ENCODE assay signal across 19 cellular contexts in genomic region chr5:138843789-138844461, GRCh38. TPM values are rescaled to one million over a fixed set of nuclear protein-coding genes. Genes with fewer than 3 reads are reported as not detected.
A peak's percentile ranks its signal among the peaks of the same experiment; 100 is the strongest.
DNase-seq lines count a peak whose midpoint lies in the region; ATAC-seq, FAIRE-seq and TF ChIP-seq lines count a peak whose summit lies in the region.
"Had no signal": no experiment of that assay in that cellular context is flagged by ENCODE, and none has a peak within 500 bp of the region (broad histone marks: within the 10 kb centered on the region; RNA-seq: fewer than 3 reads in every experiment).

No MANE protein-coding gene starts in this region.

- H3K4me1 ChIP-seq in H1 (replicated peaks in 1 of 4; ENCODE audit: control insufficient read depth in 3 of 4, insufficient read depth in 4 of 4, low read length in 3 of 4) (peaks cover 0 to 7% (median 3%) of the 10 kb centered on the region in 4 experiments; a peak in 3 of 7 replicates), mesenchymal stem cell (ENCODE audit: control insufficient read depth, insufficient read depth, low read depth, low read length) (peaks cover 2% of the 10 kb centered on the region), thymus (ENCODE audit: control insufficient read depth, insufficient read depth, low read length) (no peaks in the 10 kb centered on the region)

- H2AK5ac ChIP-seq in H1 (ENCODE audit: low read depth, low read length) (no peak overlapping the region), mesenchymal stem cell (ENCODE audit: low read length, severe bottlenecking) (no peak overlapping the region)

- H4K8ac ChIP-seq in H1 (ENCODE audit: extremely low read depth, insufficient read depth, low read length) (no peak overlapping the region), mesenchymal stem cell (ENCODE audit: low read length) (no peak overlapping the region)

- peak overlapping the region; percentile 85 for H3K27ac ChIP-seq in RWPE1
- no peak overlapping the region for H3K27ac ChIP-seq in H1 (ENCODE audit: low read depth, low read length)
- H3K27ac ChIP-seq in mesenchymal stem cell (ENCODE audit: low read length, poor library complexity, severe bottlenecking), result no peak overlapping the region
- peak overlapping the region; percentile 52 for H3K27ac ChIP-seq in thymus (ENCODE audit: low read depth)
- H3K27ac ChIP-seq: SJSA1 had no signal

- TF ChIP-seq EP300 in H1 (IDR thresholded peaks at IDR 0.05; ENCODE audit: borderline replicate concordance in 1 of 2, low read depth in 2 of 2, low read length in 2 of 2), result no peak

- CTCF ChIA-PET in RWPE1 (lab: Yijun Ruan, JAX), result interaction anchor here (0.7 to 0.9 kb wide), 2 partner anchors 18 to 19 kb away, joined by 3 read pairs; no protein-coding TSS in a partner anchor
- CTCF ChIA-PET in H1 (lab: Charles Lee; ENCODE audit: partially characterized antibody), result interaction anchor here (0.6 to 0.9 kb wide), 2 partner anchors 18 to 558 kb away, joined by 4 read pairs; no protein-coding TSS in a partner anchor

- DNase-seq in RWPE1 (ENCODE audit: low spot score) (peak; percentile 42), H1 (ENCODE audit: low read depth in 1 of 2, low spot score in 2 of 2) (no peak), mesenchymal stem cell (no peak), NCI-H526 (lab: John Stamatoyannopoulos, UW) (no peak), endothelial cell (ENCODE audit: low spot score) (no peak)
- DNase-seq: activated CD4-positive, alpha-beta T cell treated with anti-CD3 and anti-CD28 coated beads, Interleukin-2, amount 50 U/mL, for 1 hour; activated T-cell treated with anti-CD3 and anti-CD28 coated beads, Interleukin-2, amount 50 U/mL, for 4 hours; C1 segment of cervical spinal cord; DMS79; GOT3; nephron progenitor cell; right cardiac atrium; stimulated activated CD4-positive, alpha-beta T cell treated with anti-CD3 and anti-CD28 coated beads, Interleukin-4, amount 100 ng/mL, for 4 hours had no signal

- H3K4ac ChIP-seq in H1 (replicated peaks; ENCODE audit: insufficient read length, low read depth, low read length) (no peak overlapping the region), mesenchymal stem cell (ENCODE audit: low read depth in 1 of 2, low read length in 2 of 2) (no peak overlapping the region)

- no peak for FAIRE-seq in H1 (lab: Jason Lieb, UNC)

- H3K9me3 Mint-ChIP-seq in endothelial cell (ENCODE audit: unreplicated experiment), result no peaks in the 10 kb centered on the region
- H3K9me3 Mint-ChIP-seq: activated T-cell treated with anti-CD3 and anti-CD28 coated beads, Interleukin-2, amount 50 U/mL, for 4 hours; nephron progenitor cell had no signal

- H2BK12ac ChIP-seq in H1 (ENCODE audit: low read depth, low read length) (no peak overlapping the region), mesenchymal stem cell (ENCODE audit: low read length in 2 of 2) (no peak overlapping the region)

- no peak overlapping the region for H2BK15ac ChIP-seq in H1 (ENCODE audit: low read length)
- H2BK15ac ChIP-seq in mesenchymal stem cell (ENCODE audit: low read depth, poor library complexity, severe bottlenecking), result no peak overlapping the region

- no peaks in the 10 kb centered on the region; the same call in 1 of the 2 replicates for H3K79me1 ChIP-seq in H1 (ENCODE audit: low read depth, low read length)
- H3K79me1 ChIP-seq in mesenchymal stem cell (replicated peaks; ENCODE audit: low read length, poor library complexity, severe bottlenecking), result peaks cover 10% of the 10 kb centered on the region

- H2BK120ac ChIP-seq in H1 (replicated peaks; ENCODE audit: low read depth, low read length) (no peak overlapping the region), mesenchymal stem cell (ENCODE audit: low read depth, low read length) (no peak overlapping the region)

- no peaks in the 10 kb centered on the region for H3K23me2 ChIP-seq in H1 (ENCODE audit: low read depth, low read length)

- H3K36me3 Mint-ChIP-seq in endothelial cell (ENCODE audit: low read depth, unreplicated experiment), result no peaks in the 10 kb centered on the region
- H3K36me3 Mint-ChIP-seq: activated naive CD8-positive, alpha-beta T cell had no signal

- no peak for TF ChIP-seq RAD21 in H1 (IDR thresholded peaks at IDR 0.05 in 1 of 2, conservative IDR thresholded peaks at IDR 0.05 in 1 of 2; ENCODE audit: low read depth in 2 of 2, low read length in 2 of 2)

- no peak overlapping the region for H3K56ac ChIP-seq in H1 (replicated peaks; ENCODE audit: insufficient read length, low read depth, low read length)

- H2BK5ac ChIP-seq in H1 (ENCODE audit: low read depth, low read length), result 0 out of 2 replicates have a peak overlapping the region, but pooled peaks have one; percentile 45
- no peak overlapping the region for H2BK5ac ChIP-seq in mesenchymal stem cell (ENCODE audit: low read depth, low read length, poor library complexity, severe bottlenecking)

- H3K14ac ChIP-seq in H1 (ENCODE audit: insufficient read length) (no peak overlapping the region), mesenchymal stem cell (ENCODE audit: low read length in 2 of 2) (no peak overlapping the region)

- TF ChIP-seq CTCF in RWPE1 (conservative IDR thresholded peaks at IDR 0.05; ENCODE audit: low read depth), result no peak
- TF ChIP-seq CTCF in H1 (IDR thresholded peaks at IDR 0.05; ENCODE audit: control extremely low read depth in 1 of 3, insufficient read depth in 1 of 3, low read depth in 1 of 3, low read length in 3 of 3), result no peak
- TF ChIP-seq CTCF in endothelial cell (IDR thresholded peaks at IDR 0.05; ENCODE audit: unreplicated experiment), result no peak

- no peak overlapping the region for H2BK20ac ChIP-seq in H1 (ENCODE audit: low read length)

- POLR2A ChIA-PET in RWPE1 (lab: Yijun Ruan, JAX; ENCODE audit: low non-redundant PET) (no interaction called here), H1 (lab: Charles Lee; ENCODE audit: partially characterized antibody) (interaction anchor here (1.1 kb wide), 1 partner anchor 12 kb away, joined by 3 read pairs; no protein-coding TSS in a partner anchor)

- peaks cover 0 to 90% of the 10 kb centered on the region in 2 experiments; a peak in 3 of 4 replicates for H3K79me2 ChIP-seq in H1 (ENCODE audit: control insufficient read depth in 1 of 2, insufficient read depth in 2 of 2, low read length in 2 of 2)

- no peak overlapping the region for H3K27ac Mint-ChIP-seq in endothelial cell (ENCODE audit: unreplicated experiment)
- H3K27ac Mint-ChIP-seq: activated naive CD8-positive, alpha-beta T cell had no signal

- no peaks in the 10 kb centered on the region for H4K20me1 ChIP-seq in H1 (replicated peaks in 1 of 2; ENCODE audit: control insufficient read depth in 1 of 2, insufficient read depth in 2 of 2, low read length in 2 of 2)

- 94% methylated on average over 4 of the region's 4 CpGs; no CpG with 5 or more reads in 1 of the 2 experiments for WGBS in H1 (ENCODE audit: extremely low coverage in 1 of 2, insufficient coverage in 1 of 2, insufficient read length in 1 of 2, insufficient replicate concordance in 2 of 2, low coverage in 1 of 2, low lambda C conversion rate in 2 of 2, missing lambda C conversion rate in 1 of 2), 2 experiments
- WGBS in mesenchymal stem cell, result 96% methylated on average over 4 of the region's 4 CpGs
- 93% methylated on average over 4 of the region's 4 CpGs for WGBS in thymus

- H3K4me3 ChIP-seq in H1 (ENCODE audit: extremely low read depth in 1 of 4, insufficient read depth in 2 of 4, low read depth in 3 of 4, low read length in 4 of 4), result no peak overlapping the region
- peak overlapping the region in 1 of 2 experiments; percentile 56 for H3K4me3 ChIP-seq in mesenchymal stem cell (ENCODE audit: insufficient read depth in 1 of 2, low read depth in 1 of 2, low read length in 2 of 2)
- H3K4me3 ChIP-seq in thymus (ENCODE audit: low read length), result no peak overlapping the region
- H3K4me3 ChIP-seq: lung, SJSA1 had no signal

- no peak overlapping the region for H3K4me3 Mint-ChIP-seq in endothelial cell (ENCODE audit: unreplicated experiment)
- H3K4me3 Mint-ChIP-seq: activated naive CD8-positive, alpha-beta T cell; activated T-cell treated with anti-CD3 and anti-CD28 coated beads, Interleukin-2, amount 50 U/mL, for 4 hours; nephron progenitor cell had no signal

- no peak overlapping the region for H2AFZ ChIP-seq in H1 (ENCODE audit: low read length)
- H2AFZ ChIP-seq in mesenchymal stem cell (ENCODE audit: low read depth, low read length), result no peak overlapping the region

- ATAC-seq in HG03139 (IDR thresholded peaks at IDR 0.05; ENCODE audit: unreplicated experiment), result no peak
- ATAC-seq: activated T-cell treated with anti-CD3 and anti-CD28 coated beads, Interleukin-2, amount 50 U/mL, for 4 hours had no signal

- H3K27me3 Mint-ChIP-seq in endothelial cell (ENCODE audit: unreplicated experiment), result no peaks in the 10 kb centered on the region

- H3K9me3 ChIP-seq in H1 (ENCODE audit: insufficient read depth in 2 of 2, low read depth in 1 of 2, low read length in 1 of 2), result no peaks in the 10 kb centered on the region
- no peaks in the 10 kb centered on the region for H3K9me3 ChIP-seq in mesenchymal stem cell (ENCODE audit: control insufficient read depth, low read length)
- H3K9me3 ChIP-seq in thymus (ENCODE audit: control insufficient read depth), result no peaks in the 10 kb centered on the region
- H3K9me3 ChIP-seq: SJSA1 had no signal

- H3K36me3 ChIP-seq in H1 (ENCODE audit: control insufficient read depth in 2 of 4, insufficient read depth in 4 of 4, low read length in 3 of 4) (no peaks in the 10 kb centered on the region), mesenchymal stem cell (ENCODE audit: control insufficient read depth in 1 of 2, insufficient read depth in 2 of 2, low read depth in 1 of 2, low read length in 2 of 2) (peaks cover 0 to 4% of the 10 kb centered on the region in 2 experiments), thymus (ENCODE audit: control insufficient read depth, insufficient read depth) (no peaks in the 10 kb centered on the region)

- H3K4me2 ChIP-seq in H1 (ENCODE audit: insufficient read depth in 1 of 2, low read depth in 2 of 2, low read length in 2 of 2) (no peak overlapping the region), mesenchymal stem cell (ENCODE audit: low read length, poor library complexity, severe bottlenecking) (no peak overlapping the region)

- H3K27me3 ChIP-seq in H1 (replicated peaks in 1 of 4; ENCODE audit: control insufficient read depth in 3 of 4, extremely low read depth in 1 of 4, insufficient read depth in 3 of 4, low read length in 3 of 4) (no peaks in the 10 kb centered on the region), mesenchymal stem cell (ENCODE audit: control insufficient read depth in 1 of 2, insufficient read depth in 1 of 2, low read length in 2 of 2) (no peaks in the 10 kb centered on the region), thymus (ENCODE audit: control insufficient read depth, insufficient read depth) (no peaks in the 10 kb centered on the region)
- H3K27me3 ChIP-seq: SJSA1 had no signal

- TF ChIP-seq POLR2A in H1 (IDR thresholded peaks at IDR 0.05; ENCODE audit: control extremely low read depth in 1 of 2, low read depth in 2 of 2, low read length in 2 of 2), result no peak

- H3K18ac ChIP-seq in H1 (ENCODE audit: extremely low read depth, low read length), result no peak overlapping the region
- H3K18ac ChIP-seq in mesenchymal stem cell (ENCODE audit: low read depth in 1 of 2, low read length in 2 of 2), result no peak overlapping the region

- no peak overlapping the region for H4K5ac ChIP-seq in H1 (ENCODE audit: insufficient read length, low read depth, low read length)

- peaks cover 27% of the 10 kb centered on the region for H3K4me1 Mint-ChIP-seq in endothelial cell (ENCODE audit: unreplicated experiment)

- H3K23ac ChIP-seq in H1 (ENCODE audit: insufficient read length), result no peak overlapping the region
- no peak overlapping the region for H3K23ac ChIP-seq in mesenchymal stem cell (ENCODE audit: low read length in 2 of 2)

- H4K91ac ChIP-seq in H1 (replicated peaks; ENCODE audit: insufficient read length, low read length) (no peak overlapping the region), mesenchymal stem cell (ENCODE audit: low read length) (no peak overlapping the region)

- H3K9ac ChIP-seq in H1 (replicated peaks in 1 of 4; ENCODE audit: extremely low read depth in 1 of 4, low read depth in 3 of 4, low read length in 3 of 4) (no peak overlapping the region), mesenchymal stem cell (ENCODE audit: low read length) (peak overlapping the region; percentile 75)

RNA-seq across cellular contexts. Expression of gene LRRTM2, which starts 31.2 kb away (rescaled TPM):
- not detected in 2 replicates for total RNA-seq in H1 (2021; fragmentation: NEBNext Ultra II Directional; extraction: Animal tissue kit (Norgen Biotek cat#: 25700))
- polyA plus RNA-seq in H1 (2011; rRNA removed) (not detected in 2 replicates), thymus (0.23 TPM)
- not detected for polyA plus RNA-seq in H1 (2011; cell fraction: cytosol; rRNA removed)
- polyA plus RNA-seq in H1 (2011; cell fraction: nucleus; rRNA removed), result 0.07 TPM
- not detected in 4 replicates for polyA plus RNA-seq in H1 (2012, experiment 1 of 2)
- polyA plus RNA-seq in H1 (2012, experiment 2 of 2), result not detected
- not detected for polyA plus RNA-seq in H1 (2013, experiment 1 of 2)
- polyA plus RNA-seq in H1 (2013, experiment 2 of 2), result not detected
- polyA minus RNA-seq in H1 (2011; rRNA and poly(A)+ RNA removed), result not detected in 2 replicates
- polyA minus RNA-seq in H1 (2011; cell fraction: cytosol; rRNA and poly(A)+ RNA removed), result not detected
- polyA minus RNA-seq in H1 (2011; cell fraction: nucleus; rRNA and poly(A)+ RNA removed), result not detected
- 0.86 TPM for polyA plus RNA-seq in mesenchymal stem cell (2013, experiment 1 of 2)
- 1.2 TPM for polyA plus RNA-seq in mesenchymal stem cell (2013, experiment 2 of 2)
- total RNA-seq in endothelial cell (ENCODE audit: unreplicated experiment), result not detected
- total RNA-seq: epithelial cell of proximal tubule had no signal

Comparison
In these comparisons a context has a peak if more than half of its experiments do, and no peak if none do; other contexts are left out.
1. H3K27ac ChIP-seq: peak in RWPE1 (single experiment) and thymus (single experiment); none in H1 (single experiment) and mesenchymal stem cell (single experiment).